In the genomic region with DNA sequence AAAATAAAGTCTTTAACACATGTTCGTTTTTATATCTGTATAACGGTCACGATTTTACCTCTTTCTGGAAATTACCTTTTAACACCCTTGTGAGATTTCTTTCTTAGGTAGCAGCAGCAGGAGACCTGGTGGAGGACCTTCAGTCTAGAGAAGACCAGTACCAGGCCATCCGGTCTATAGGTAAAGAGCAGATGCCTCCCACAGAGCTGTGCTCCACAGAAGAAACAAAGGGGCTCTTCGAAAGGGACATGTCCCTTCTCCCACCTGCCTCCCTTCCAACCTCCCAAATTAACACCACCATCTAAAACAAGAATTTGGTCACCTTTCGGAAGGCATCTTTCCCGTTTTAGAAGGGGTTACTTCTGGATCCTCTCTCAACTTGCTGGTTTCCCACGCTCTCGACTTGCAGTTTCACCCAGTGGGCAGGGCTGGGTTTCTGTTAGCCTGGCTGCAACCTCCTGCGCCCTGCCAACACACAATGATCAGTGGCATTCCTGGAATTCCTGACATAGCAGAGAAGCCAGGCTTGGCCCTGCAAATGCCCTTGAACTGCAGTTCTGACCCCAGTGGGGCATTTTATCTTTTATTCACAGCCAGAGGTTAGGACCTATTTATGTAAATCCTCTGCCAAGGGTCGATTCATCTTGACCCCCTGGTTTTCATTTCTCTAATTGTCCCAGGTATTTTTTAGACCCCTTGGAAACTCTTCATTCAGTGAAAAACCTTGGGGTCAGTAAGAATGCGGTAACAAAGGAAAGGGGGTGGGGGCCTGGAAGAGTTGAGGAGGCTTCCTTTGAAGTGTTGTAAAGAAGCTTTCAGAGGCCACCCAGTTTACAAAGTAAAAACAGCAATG, we compare ENCODE assay signal across 1 cellular context.
TF ChIP-seq lines count a peak whose summit lies in the region.

No MANE protein-coding gene starts in this region.

TF ChIP-seq in HepG2, 621 proteins besides CTCF, POLR2A, EP300 and RAD21 (continued from another document and continues in another):
- TF ChIP-seq ZKSCAN8 (CRISPR knock-in tag; IDR thresholded peaks at IDR 0.05; ENCODE audit: borderline replicate concordance) (0 out of 2 replicates have a peak, but pooled peaks have one; percentile 60), SKI (IDR thresholded peaks at IDR 0.05; ENCODE audit: partially characterized antibody) (peak; percentile 76), ZMYM2 (CRISPR knock-in tag; IDR thresholded peaks at IDR 0.05) (no peak), GTF3A (CRISPR knock-in tag; conservative IDR thresholded peaks at IDR 0.05) (no peak), ZNF256 (CRISPR knock-in tag; conservative IDR thresholded peaks at IDR 0.05) (no peak), ZNF280B (CRISPR knock-in tag; IDR thresholded peaks at IDR 0.05; ENCODE audit: borderline replicate concordance) (no peak), TBL1XR1 (IDR thresholded peaks at IDR 0.05; ENCODE audit: borderline replicate concordance, low read length, partially characterized antibody) (peak; percentile 72), ZNF326 (CRISPR knock-in tag; IDR thresholded peaks at IDR 0.05; ENCODE audit: borderline replicate concordance) (no peak), POLR2AphosphoS5 (IDR thresholded peaks at IDR 0.05; ENCODE audit: low read depth, low read length) (peak; percentile 75), ZNF362 (CRISPR knock-in tag; IDR thresholded peaks at IDR 0.05; ENCODE audit: borderline replicate concordance) (peak; percentile 39; the same call in 1 of the 2 replicates), AHDC1 (CRISPR knock-in tag; IDR thresholded peaks at IDR 0.05; ENCODE audit: borderline replicate concordance) (peak; percentile 25; the same call in 1 of the 2 replicates), ZNF3 (CRISPR knock-in tag; IDR thresholded peaks at IDR 0.05) (no peak), MIER3 (CRISPR knock-in tag; IDR thresholded peaks at IDR 0.05; ENCODE audit: borderline replicate concordance) (peak; percentile 27; the same call in 1 of the 2 replicates), FLYWCH1 (CRISPR knock-in tag; IDR thresholded peaks at IDR 0.05) (no peak), GATAD2A (CRISPR knock-in tag; IDR thresholded peaks at IDR 0.05) (peak; percentile 82), U2AF1 (optimal IDR thresholded peaks at IDR 0.05; ENCODE audit: low read depth, low read length) (no peak), MNT (IDR thresholded peaks at IDR 0.05) (no peak), HNRNPLL (IDR thresholded peaks at IDR 0.05; ENCODE audit: low read depth, low read length, poor library complexity, severe bottlenecking) (no peak), ZFP36L2 (CRISPR knock-in tag; IDR thresholded peaks at IDR 0.05) (no peak), NFKBIZ (CRISPR knock-in tag; IDR thresholded peaks at IDR 0.05) (no peak), ZNF20 (CRISPR knock-in tag; IDR thresholded peaks at IDR 0.05) (no peak), FIP1L1 (IDR thresholded peaks at IDR 0.05; ENCODE audit: borderline replicate concordance, insufficient read depth, low read depth, low read length) (no peak), MLXIP (CRISPR knock-in tag; IDR thresholded peaks at IDR 0.05; ENCODE audit: borderline replicate concordance) (no peak), NR0B2 (CRISPR knock-in tag; IDR thresholded peaks at IDR 0.05) (no peak), SMAD9 (CRISPR knock-in tag; IDR thresholded peaks at IDR 0.05) (no peak), MED13 (CRISPR knock-in tag; IDR thresholded peaks at IDR 0.05) (peak; percentile 85), ZNF10 (CRISPR knock-in tag; IDR thresholded peaks at IDR 0.05; ENCODE audit: borderline replicate concordance, low read depth) (no peak)
- TF ChIP-seq, protein P1, sequence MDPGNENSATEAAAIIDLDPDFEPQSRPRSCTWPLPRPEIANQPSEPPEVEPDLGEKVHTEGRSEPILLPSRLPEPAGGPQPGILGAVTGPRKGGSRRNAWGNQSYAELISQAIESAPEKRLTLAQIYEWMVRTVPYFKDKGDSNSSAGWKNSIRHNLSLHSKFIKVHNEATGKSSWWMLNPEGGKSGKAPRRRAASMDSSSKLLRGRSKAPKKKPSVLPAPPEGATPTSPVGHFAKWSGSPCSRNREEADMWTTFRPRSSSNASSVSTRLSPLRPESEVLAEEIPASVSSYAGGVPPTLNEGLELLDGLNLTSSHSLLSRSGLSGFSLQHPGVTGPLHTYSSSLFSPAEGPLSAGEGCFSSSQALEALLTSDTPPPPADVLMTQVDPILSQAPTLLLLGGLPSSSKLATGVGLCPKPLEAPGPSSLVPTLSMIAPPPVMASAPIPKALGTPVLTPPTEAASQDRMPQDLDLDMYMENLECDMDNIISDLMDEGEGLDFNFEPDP (CRISPR knock-in tag; conservative IDR thresholded peaks at IDR 0.05), result no peak
- TF ChIP-seq, protein P2, sequence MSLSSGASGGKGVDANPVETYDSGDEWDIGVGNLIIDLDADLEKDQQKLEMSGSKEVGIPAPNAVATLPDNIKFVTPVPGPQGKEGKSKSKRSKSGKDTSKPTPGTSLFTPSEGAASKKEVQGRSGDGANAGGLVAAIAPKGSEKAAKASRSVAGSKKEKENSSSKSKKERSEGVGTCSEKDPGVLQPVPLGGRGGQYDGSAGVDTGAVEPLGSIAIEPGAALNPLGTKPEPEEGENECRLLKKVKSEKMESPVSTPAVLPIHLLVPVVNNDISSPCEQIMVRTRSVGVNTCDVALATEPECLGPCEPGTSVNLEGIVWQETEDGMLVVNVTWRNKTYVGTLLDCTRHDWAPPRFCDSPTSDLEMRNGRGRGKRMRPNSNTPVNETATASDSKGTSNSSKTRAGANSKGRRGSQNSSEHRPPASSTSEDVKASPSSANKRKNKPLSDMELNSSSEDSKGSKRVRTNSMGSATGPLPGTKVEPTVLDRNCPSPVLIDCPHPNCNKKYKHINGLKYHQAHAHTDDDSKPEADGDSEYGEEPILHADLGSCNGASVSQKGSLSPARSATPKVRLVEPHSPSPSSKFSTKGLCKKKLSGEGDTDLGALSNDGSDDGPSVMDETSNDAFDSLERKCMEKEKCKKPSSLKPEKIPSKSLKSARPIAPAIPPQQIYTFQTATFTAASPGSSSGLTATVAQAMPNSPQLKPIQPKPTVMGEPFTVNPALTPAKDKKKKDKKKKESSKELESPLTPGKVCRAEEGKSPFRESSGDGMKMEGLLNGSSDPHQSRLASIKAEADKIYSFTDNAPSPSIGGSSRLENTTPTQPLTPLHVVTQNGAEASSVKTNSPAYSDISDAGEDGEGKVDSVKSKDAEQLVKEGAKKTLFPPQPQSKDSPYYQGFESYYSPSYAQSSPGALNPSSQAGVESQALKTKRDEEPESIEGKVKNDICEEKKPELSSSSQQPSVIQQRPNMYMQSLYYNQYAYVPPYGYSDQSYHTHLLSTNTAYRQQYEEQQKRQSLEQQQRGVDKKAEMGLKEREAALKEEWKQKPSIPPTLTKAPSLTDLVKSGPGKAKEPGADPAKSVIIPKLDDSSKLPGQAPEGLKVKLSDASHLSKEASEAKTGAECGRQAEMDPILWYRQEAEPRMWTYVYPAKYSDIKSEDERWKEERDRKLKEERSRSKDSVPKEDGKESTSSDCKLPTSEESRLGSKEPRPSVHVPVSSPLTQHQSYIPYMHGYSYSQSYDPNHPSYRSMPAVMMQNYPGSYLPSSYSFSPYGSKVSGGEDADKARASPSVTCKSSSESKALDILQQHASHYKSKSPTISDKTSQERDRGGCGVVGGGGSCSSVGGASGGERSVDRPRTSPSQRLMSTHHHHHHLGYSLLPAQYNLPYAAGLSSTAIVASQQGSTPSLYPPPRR (CRISPR knock-in tag; IDR thresholded peaks at IDR 0.05; ENCODE audit: borderline replicate concordance), result peak; percentile 48; the same call in 1 of the 2 replicates
- TF ChIP-seq, protein P3, sequence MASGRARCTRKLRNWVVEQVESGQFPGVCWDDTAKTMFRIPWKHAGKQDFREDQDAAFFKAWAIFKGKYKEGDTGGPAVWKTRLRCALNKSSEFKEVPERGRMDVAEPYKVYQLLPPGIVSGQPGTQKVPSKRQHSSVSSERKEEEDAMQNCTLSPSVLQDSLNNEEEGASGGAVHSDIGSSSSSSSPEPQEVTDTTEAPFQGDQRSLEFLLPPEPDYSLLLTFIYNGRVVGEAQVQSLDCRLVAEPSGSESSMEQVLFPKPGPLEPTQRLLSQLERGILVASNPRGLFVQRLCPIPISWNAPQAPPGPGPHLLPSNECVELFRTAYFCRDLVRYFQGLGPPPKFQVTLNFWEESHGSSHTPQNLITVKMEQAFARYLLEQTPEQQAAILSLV (CRISPR knock-in tag; IDR thresholded peaks at IDR 0.05; ENCODE audit: borderline replicate concordance), result no peak
